In genomic region chr2:195563857-195564512, GRCh38 we compare ENCODE assay signal across 10 cellular contexts.
DNase-seq lines count a peak whose midpoint lies in the region; ATAC-seq and TF ChIP-seq lines count a peak whose summit lies in the region.
"Had no signal": no experiment of that assay in that cellular context is flagged by ENCODE, and none has a peak within 500 bp of the region (broad histone marks: within the 10 kb centered on the region; RNA-seq: fewer than 3 reads in every experiment).

No MANE protein-coding gene starts in this region.

- H3K4ac ChIP-seq in mesenchymal stem cell (ENCODE audit: low read depth in 1 of 2, low read length in 2 of 2), result no peak overlapping the region

- peak overlapping the region; percentile 8 for H3K27ac ChIP-seq in CD4-positive, alpha-beta T cell (ENCODE audit: low read depth, low read length)
- H3K27ac ChIP-seq in KOPT-K1 (ENCODE audit: low read depth, low read length, poor library complexity, severe bottlenecking) (peak overlapping the region; percentile 9), mesenchymal stem cell (ENCODE audit: low read length, poor library complexity, severe bottlenecking) (no peak overlapping the region)

- H3K9ac ChIP-seq in mesenchymal stem cell (ENCODE audit: low read length), result peak overlapping the region; percentile 65

- H3K27ac Mint-ChIP-seq in CD4-positive, alpha-beta T cell, result peak overlapping the region; percentile 94
- peak overlapping the region; percentile 81 for H3K27ac Mint-ChIP-seq in activated naive CD8-positive, alpha-beta T cell treated with anti-CD3 and anti-CD28 coated beads for 36 hours

- H3K4me1 ChIP-seq in mesenchymal stem cell (ENCODE audit: control insufficient read depth, insufficient read depth, low read depth, low read length), result peaks cover 2% of the 10 kb centered on the region

- no peaks in the 10 kb centered on the region for H3K9me3 Mint-ChIP-seq in CD4-positive, alpha-beta T cell
- peaks cover 6% of the 10 kb centered on the region for H3K9me3 Mint-ChIP-seq in activated naive CD8-positive, alpha-beta T cell treated with anti-CD3 and anti-CD28 coated beads for 36 hours

- no peaks in the 10 kb centered on the region for H3K36me3 Mint-ChIP-seq in CD4-positive, alpha-beta T cell (ENCODE audit: low read depth)
- peaks cover 19% of the 10 kb centered on the region for H3K36me3 Mint-ChIP-seq in activated naive CD8-positive, alpha-beta T cell treated with anti-CD3 and anti-CD28 coated beads for 36 hours

- no peak overlapping the region for H2AK5ac ChIP-seq in mesenchymal stem cell (ENCODE audit: low read length, severe bottlenecking)

- no peak overlapping the region for H2BK5ac ChIP-seq in mesenchymal stem cell (ENCODE audit: low read depth, low read length, poor library complexity, severe bottlenecking)

- no peaks in the 10 kb centered on the region for H3K27me3 Mint-ChIP-seq in CD4-positive, alpha-beta T cell
- H3K27me3 Mint-ChIP-seq in activated naive CD8-positive, alpha-beta T cell treated with anti-CD3 and anti-CD28 coated beads for 36 hours, result no peaks in the 10 kb centered on the region

- no peak overlapping the region for H2AFZ ChIP-seq in mesenchymal stem cell (ENCODE audit: low read depth, low read length)

- no peak overlapping the region for H3K4me2 ChIP-seq in mesenchymal stem cell (ENCODE audit: low read length, poor library complexity, severe bottlenecking)

- no peak for TF ChIP-seq CTCF in CD4-positive, alpha-beta T cell (IDR thresholded peaks at IDR 0.05)

- H4K91ac ChIP-seq in mesenchymal stem cell (ENCODE audit: low read length), result no peak overlapping the region

- peak overlapping the region in 1 of 2 experiments; percentile 7 for H3K4me3 ChIP-seq in mesenchymal stem cell (ENCODE audit: insufficient read depth in 1 of 2, low read depth in 1 of 2, low read length in 2 of 2)

- H3K79me1 ChIP-seq in mesenchymal stem cell (replicated peaks; ENCODE audit: low read length, poor library complexity, severe bottlenecking), result no peaks in the 10 kb centered on the region

- POLR2A ChIA-PET in CD4-positive, alpha-beta T cell (lab: Charles Lee), result interaction anchor here (1.1 to 2.0 kb wide), 7 partner anchors 28 to 96 kb away, joined by 3 to 9 read pairs (median 5); partner anchors contain the start of gene SLC39A10

- DNase-seq in CD4-positive, alpha-beta T cell, result no peak
- no peak for DNase-seq in activated naive CD8-positive, alpha-beta T cell treated with anti-CD3 and anti-CD28 coated beads for 36 hours
- peak; percentile 42 for DNase-seq in mesenchymal stem cell
- DNase-seq in HPDE6-E6E7 (ENCODE audit: extremely low spot score), result no peak
- DNase-seq in ecto neural progenitor cell (ENCODE audit: low spot score), result no peak
- DNase-seq in NCI-H1092 treated with DMSO at 0.1 percent for 48 hours (lab: John Stamatoyannopoulos, UW), result no peak
- DNase-seq in CD1c-positive myeloid dendritic cell (ENCODE audit: extremely low spot score), result no peak
- DNase-seq: mesendoderm, NCI-H1105 treated with DMSO at 0.1 percent for 48 hours had no signal

- ATAC-seq in CD4-positive, alpha-beta T cell (ENCODE audit: poor library complexity), result peak; percentile 38

- no peak overlapping the region for H4K8ac ChIP-seq in mesenchymal stem cell (ENCODE audit: low read length)

- no peak overlapping the region for H3K18ac ChIP-seq in mesenchymal stem cell (ENCODE audit: low read depth in 1 of 2, low read length in 2 of 2)

- CTCF ChIA-PET in CD4-positive, alpha-beta T cell (lab: Charles Lee), result interaction anchor here (1.0 to 2.6 kb wide), 2 partner anchors 31 to 96 kb away, joined by 3 to 10 read pairs; no protein-coding TSS in a partner anchor

- peaks cover 64% of the 10 kb centered on the region for H3K4me1 Mint-ChIP-seq in CD4-positive, alpha-beta T cell (ENCODE audit: low read depth)
- peaks cover 42% of the 10 kb centered on the region for H3K4me1 Mint-ChIP-seq in activated naive CD8-positive, alpha-beta T cell treated with anti-CD3 and anti-CD28 coated beads for 36 hours

- H3K36me3 ChIP-seq in KOPT-K1 (ENCODE audit: insufficient read depth, low read length), result no peaks in the 10 kb centered on the region
- H3K36me3 ChIP-seq in mesenchymal stem cell (ENCODE audit: control insufficient read depth in 1 of 2, insufficient read depth in 2 of 2, low read depth in 1 of 2, low read length in 2 of 2), result no peaks in the 10 kb centered on the region

- peak overlapping the region; percentile 74 for H3K4me3 Mint-ChIP-seq in CD4-positive, alpha-beta T cell
- no peak overlapping the region for H3K4me3 Mint-ChIP-seq in activated naive CD8-positive, alpha-beta T cell treated with anti-CD3 and anti-CD28 coated beads for 36 hours

- no peak overlapping the region for H3K23ac ChIP-seq in mesenchymal stem cell (ENCODE audit: low read length in 2 of 2)

- WGBS in mesenchymal stem cell, result 97% methylated on average over 9 of the region's 12 CpGs

- H2BK15ac ChIP-seq in mesenchymal stem cell (ENCODE audit: low read depth, poor library complexity, severe bottlenecking), result no peak overlapping the region

- H3K9me3 ChIP-seq in CD4-positive, alpha-beta T cell (ENCODE audit: control insufficient read depth, low read length), result no peaks in the 10 kb centered on the region
- H3K9me3 ChIP-seq in KOPT-K1 (ENCODE audit: insufficient read depth, low read length, poor library complexity, severe bottlenecking) (peaks cover 8% of the 10 kb centered on the region), mesenchymal stem cell (ENCODE audit: control insufficient read depth, low read length) (no peaks in the 10 kb centered on the region)

- intact Hi-C loops in CD4-positive, alpha-beta T cell (cut with DNase I, micrococcal nuclease), result loop anchor here in 1 of 2 experiments (5.0 kb wide), 1 partner anchor 67 kb away; no protein-coding TSS in a partner anchor

- H2BK12ac ChIP-seq in mesenchymal stem cell (ENCODE audit: low read length in 2 of 2), result no peak overlapping the region

- H2BK120ac ChIP-seq in mesenchymal stem cell (ENCODE audit: low read depth, low read length), result no peak overlapping the region

- H3K14ac ChIP-seq in mesenchymal stem cell (ENCODE audit: low read length in 2 of 2), result no peak overlapping the region

- no peaks in the 10 kb centered on the region for H3K27me3 ChIP-seq in CD4-positive, alpha-beta T cell (ENCODE audit: control insufficient read depth, insufficient read depth, low read length)
- no peaks in the 10 kb centered on the region for H3K27me3 ChIP-seq in mesenchymal stem cell (ENCODE audit: control insufficient read depth in 1 of 2, insufficient read depth in 1 of 2, low read length in 2 of 2)
